ENCODE assay signal across 11 cellular contexts in genomic region chr17:40602445-40603443, GRCh38. TPM values are rescaled to one million over a fixed set of nuclear protein-coding genes. Genes with fewer than 3 reads are reported as not detected.
DNase-seq lines count a peak whose midpoint lies in the region; ATAC-seq and TF ChIP-seq lines count a peak whose summit lies in the region.
"Had no signal": no experiment of that assay in that cellular context is flagged by ENCODE, and none has a peak within 500 bp of the region (broad histone marks: within the 10 kb centered on the region; RNA-seq: fewer than 3 reads in every experiment).

No MANE protein-coding gene starts in this region.

- WGBS in mesodermal cell (ENCODE audit: insufficient coverage in 2 of 2), 2 experiments: 91% methylated on average over 17 to 20 of the region's 22 CpGs

- peak overlapping the region; percentile 97 for H3K27ac Mint-ChIP-seq in stimulated activated naive B cell treated with anti-CD40 and anti-IgM and Interleukin-4, amounts not matched to agents 10 μg/mL and 1 μg/mL and 100 μg/mL, for 72 hours

- H3K9me3 ChIP-seq in Peyer's patch (no peaks in the 10 kb centered on the region), mesodermal cell (ENCODE audit: control insufficient read depth, low read length) (no peaks in the 10 kb centered on the region)

- H3K36me3 Mint-ChIP-seq in activated T-cell treated with anti-CD3 and anti-CD28 coated beads, Interleukin-2, amount 50 U/mL, for 4 hours (ENCODE audit: insufficient read depth): no peaks in the 10 kb centered on the region
- peaks cover 0 to 1% of the 10 kb centered on the region in 2 donors for H3K36me3 Mint-ChIP-seq in stimulated activated naive B cell treated with anti-CD40 and anti-IgM and Interleukin-4, amounts not matched to agents 10 μg/mL and 1 μg/mL and 100 μg/mL, for 72 hours

- H3K36me3 ChIP-seq in Peyer's patch (no peaks in the 10 kb centered on the region), mesodermal cell (ENCODE audit: control insufficient read depth, insufficient read depth, low read length) (no peaks in the 10 kb centered on the region)

- H3K4me3 Mint-ChIP-seq in activated T-cell treated with anti-CD3 and anti-CD28 coated beads, Interleukin-2, amount 50 U/mL, for 4 hours: peak overlapping the region; percentile 69
- peak overlapping the region; percentile 61 to 67 for H3K4me3 Mint-ChIP-seq in stimulated activated naive B cell treated with anti-CD40 and anti-IgM and Interleukin-4, amounts not matched to agents 10 μg/mL and 1 μg/mL and 100 μg/mL, for 72 hours

- H3K4me1 Mint-ChIP-seq in activated T-cell treated with anti-CD3 and anti-CD28 coated beads, Interleukin-2, amount 50 U/mL, for 4 hours (ENCODE audit: low read depth): peaks cover 97% of the 10 kb centered on the region
- peaks cover 61 to 84% of the 10 kb centered on the region in 2 donors for H3K4me1 Mint-ChIP-seq in stimulated activated naive B cell treated with anti-CD40 and anti-IgM and Interleukin-4, amounts not matched to agents 10 μg/mL and 1 μg/mL and 100 μg/mL, for 72 hours

- H3K4me3 ChIP-seq in Peyer's patch: no peak overlapping the region
- no peak overlapping the region for H3K4me3 ChIP-seq in mesodermal cell (ENCODE audit: extremely low read depth, insufficient read depth, low read length, poor library complexity, severe bottlenecking)

- H3K4me1 ChIP-seq in Peyer's patch (peaks cover 0 to 16% (median 4%) of the 10 kb centered on the region in 4 donors), mesodermal cell (ENCODE audit: control insufficient read depth, insufficient read depth, low read length, poor library complexity, severe bottlenecking) (peaks cover 8% of the 10 kb centered on the region)
- H3K4me1 ChIP-seq: parathyroid adenoma had no signal

- H3K27ac ChIP-seq in Peyer's patch (peak overlapping the region; percentile 20 to 67 (median 48)), mesodermal cell (ENCODE audit: low read depth, low read length, severe bottlenecking) (peak overlapping the region; percentile 43)
- H3K27ac ChIP-seq: parathyroid adenoma had no signal

- H3K27me3 ChIP-seq in Peyer's patch: no peaks in the 10 kb centered on the region

- no peak for TF ChIP-seq POLR2A in Peyer's patch (IDR thresholded peaks at IDR 0.05)

- no peaks in the 10 kb centered on the region for H3K9me3 Mint-ChIP-seq in activated T-cell treated with anti-CD3 and anti-CD28 coated beads, Interleukin-2, amount 50 U/mL, for 4 hours
- no peaks in the 10 kb centered on the region for H3K9me3 Mint-ChIP-seq in stimulated activated naive B cell treated with anti-CD40 and anti-IgM and Interleukin-4, amounts not matched to agents 10 μg/mL and 1 μg/mL and 100 μg/mL, for 72 hours

- DNase-seq in Peyer's patch (peak in 1 of 3 donors; percentile 46), left lobe of liver (ENCODE audit: low spot score) (no peak), NCI-H2196 treated with DMSO at 0.1 percent for 48 hours (lab: John Stamatoyannopoulos, UW; ENCODE audit: unreplicated experiment) (no peak)
- DNase-seq in activated T-cell treated with anti-CD3 and anti-CD28 coated beads, Interleukin-2, amount 50 U/mL, for 4 hours: peak; percentile 62
- peak; percentile 75 for DNase-seq in stimulated activated naive B cell treated with anti-CD40 and anti-IgM and Interleukin-4, amounts not matched to agents 10 μg/mL and 1 μg/mL and 100 μg/mL, for 72 hours
- DNase-seq: NCI-H146 had no signal

- TF ChIP-seq CTCF in Peyer's patch (IDR thresholded peaks at IDR 0.05): no peak

- no peaks in the 10 kb centered on the region for H3K27me3 Mint-ChIP-seq in activated T-cell treated with anti-CD3 and anti-CD28 coated beads, Interleukin-2, amount 50 U/mL, for 4 hours (ENCODE audit: low read depth)
- no peaks in the 10 kb centered on the region for H3K27me3 Mint-ChIP-seq in stimulated activated naive B cell treated with anti-CD40 and anti-IgM and Interleukin-4, amounts not matched to agents 10 μg/mL and 1 μg/mL and 100 μg/mL, for 72 hours

- peak; percentile 53 to 56 for ATAC-seq in activated T-cell treated with anti-CD3 and anti-CD28 coated beads, Interleukin-2, amount 50 U/mL, for 4 hours
- peak; percentile 23 to 29 for ATAC-seq in stimulated activated naive B cell treated with anti-CD40 and anti-IgM and Interleukin-4, amounts not matched to agents 10 μg/mL and 1 μg/mL and 100 μg/mL, for 72 hours (replicated peaks)
- ATAC-seq in GM18909 (IDR thresholded peaks at IDR 0.05; ENCODE audit: poor library complexity, unreplicated experiment): no peak
- no peak for ATAC-seq in left lobe of liver
- ATAC-seq in SK-N-SH treated with all-trans-retinoic acid at 6 μM for 48 hours: no peak

TF ChIP-seq in SK-N-SH treated with all-trans-retinoic acid at 6 μM for 48 hours, 23 proteins besides CTCF, POLR2A, EP300 and RAD21 (continues in another document):
- TF ChIP-seq POU6F1 (CRISPR knock-in tag; IDR thresholded peaks at IDR 0.05; ENCODE audit: borderline replicate concordance, low read depth) (no peak), ZC3H10 (CRISPR knock-in tag; IDR thresholded peaks at IDR 0.05) (no peak), ZNF565 (CRISPR knock-in tag; conservative IDR thresholded peaks at IDR 0.05; ENCODE audit: low read depth) (no peak), BACH2 (CRISPR knock-in tag; IDR thresholded peaks at IDR 0.05; ENCODE audit: borderline replicate concordance) (no peak), ISL1 (CRISPR knock-in tag; IDR thresholded peaks at IDR 0.05) (no peak), PPARA (CRISPR knock-in tag; IDR thresholded peaks at IDR 0.05; ENCODE audit: borderline replicate concordance) (no peak), ZFP30 (CRISPR knock-in tag; IDR thresholded peaks at IDR 0.05) (no peak), TSHZ2 (CRISPR knock-in tag; IDR thresholded peaks at IDR 0.05) (no peak), OSR1 (CRISPR knock-in tag; IDR thresholded peaks at IDR 0.05) (no peak), SNAI2 (CRISPR knock-in tag; IDR thresholded peaks at IDR 0.05) (no peak), TOX (CRISPR knock-in tag; IDR thresholded peaks at IDR 0.05; ENCODE audit: borderline replicate concordance) (no peak), ZNF70 (CRISPR knock-in tag; IDR thresholded peaks at IDR 0.05) (no peak), CSDC2 (CRISPR knock-in tag; IDR thresholded peaks at IDR 0.05) (no peak), ESRRG (CRISPR knock-in tag; IDR thresholded peaks at IDR 0.05) (no peak), ZNF8 (CRISPR knock-in tag; IDR thresholded peaks at IDR 0.05) (no peak), ARNTL (CRISPR knock-in tag; IDR thresholded peaks at IDR 0.05; ENCODE audit: borderline replicate concordance, low read depth) (no peak), GLIS3 (CRISPR knock-in tag; IDR thresholded peaks at IDR 0.05) (no peak), ZFP3 (CRISPR knock-in tag; IDR thresholded peaks at IDR 0.05) (no peak)

RNA-seq across cellular contexts. Expression of gene CCR7, which starts 37.5 kb away (rescaled TPM):
- 10 to 100 TPM in 1 of 4 donors, 1 to 10 TPM in 1, not detected in 2; 3.1 to 22.3 TPM for total RNA-seq in Peyer's patch
- total RNA-seq in activated T-cell treated with anti-CD3 and anti-CD28 coated beads, Interleukin-2, amount 50 U/mL, for 4 hours: 100 to 1,000 TPM in 2 of 3 donors, 10 to 100 TPM in 1; 77.3 to 109 (median 108) TPM
- polyA plus RNA-seq in mesodermal cell (2013, experiment 1 of 2): 0.26 TPM
- polyA plus RNA-seq in mesodermal cell (2013, experiment 2 of 2): 0.25 TPM
- 0.75 TPM for total RNA-seq in left lobe of liver
- total RNA-seq: cerebellum had no signal

RNA-seq across cellular contexts. Expression of gene SMARCE1, which starts 44.9 kb away (rescaled TPM):
- total RNA-seq in Peyer's patch: 100 to 1,000 TPM in 1 of 4 donors, 10 to 100 TPM in 3; 46.7 to 133 (median 71.6) TPM
- 100 to 1,000 TPM; 105 to 117 (median 106) TPM for total RNA-seq in activated T-cell treated with anti-CD3 and anti-CD28 coated beads, Interleukin-2, amount 50 U/mL, for 4 hours
- 214 TPM for polyA plus RNA-seq in mesodermal cell (2013, experiment 1 of 2)
- polyA plus RNA-seq in mesodermal cell (2013, experiment 2 of 2): 215 TPM
- 28.3 TPM for total RNA-seq in left lobe of liver

Comparison
In these comparisons a context has a peak if more than half of its experiments do, and no peak if none do; other contexts are left out.
1. DNase-seq: peak in activated T-cell treated with anti-CD3 and anti-CD28 coated beads, Interleukin-2, amount 50 U/mL, for 4 hours (single experiment) and stimulated activated naive B cell treated with anti-CD40 and anti-IgM and Interleukin-4, amounts not matched to agents 10 μg/mL and 1 μg/mL and 100 μg/mL, for 72 hours (single experiment); none in left lobe of liver (single experiment) and NCI-H2196 treated with DMSO at 0.1 percent for 48 hours (single experiment).
2. ATAC-seq: peak in activated T-cell treated with anti-CD3 and anti-CD28 coated beads, Interleukin-2, amount 50 U/mL, for 4 hours (2 of 2) and stimulated activated naive B cell treated with anti-CD40 and anti-IgM and Interleukin-4, amounts not matched to agents 10 μg/mL and 1 μg/mL and 100 μg/mL, for 72 hours (2 of 2); none in GM18909 (single experiment), left lobe of liver (single experiment) and SK-N-SH treated with all-trans-retinoic acid at 6 μM for 48 hours (single experiment).